In genomic region chr6:35736982-35737412, GRCh38 we compare ENCODE assay signal across 8 cellular contexts. TPM values are rescaled to one million over a fixed set of nuclear protein-coding genes. Genes with fewer than 3 reads are reported as not detected.
A peak's percentile ranks its signal among the peaks of the same experiment; 100 is the strongest.
DNase-seq lines count a peak whose midpoint lies in the region; ATAC-seq, FAIRE-seq and TF ChIP-seq lines count a peak whose summit lies in the region.

A gene with protein sequence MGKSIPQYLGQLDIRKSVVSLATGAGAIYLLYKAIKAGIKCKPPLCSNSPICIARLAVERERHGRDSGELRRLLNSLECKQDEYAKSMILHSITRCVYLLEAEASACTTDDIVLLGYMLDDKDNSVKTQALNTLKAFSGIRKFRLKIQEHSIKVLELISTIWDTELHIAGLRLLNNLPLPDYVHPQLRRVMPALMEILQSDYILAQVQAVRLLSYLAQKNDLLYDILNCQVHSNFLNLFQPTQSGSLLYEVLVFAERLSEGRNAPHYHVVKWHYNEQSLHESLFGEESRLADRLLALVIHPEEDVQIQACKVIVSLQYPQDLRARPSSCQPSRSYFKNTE (plus strand): TSS chr6:35737032. CDS start chr6:35737109, 77 bp downstream.

- H3K4me3 Mint-ChIP-seq in progenitor cell of endocrine pancreas (ENCODE audit: low read depth), result no peak within 1 kb of the TSS

- in situ Hi-C loops in GM12878 (cut with MboI), result loop anchor here (5.0 kb wide), 2 partner anchors 155 to 215 kb away; no protein-coding TSS in a partner anchor

- no peak for TF ChIP-seq EP300 in GM12878 (IDR thresholded peaks at IDR 0.05; ENCODE audit: borderline replicate concordance in 1 of 2, control insufficient read depth in 1 of 2, low read depth in 2 of 2, low read length in 2 of 2)

- peaks cover 4% of the 10 kb centered on the region for H3K27me3 Mint-ChIP-seq in progenitor cell of endocrine pancreas

- H2AFZ ChIP-seq in KMS-11 (ENCODE audit: low read depth), result peak within 1 kb of the TSS; percentile 71
- H2AFZ ChIP-seq in GM12878 (ENCODE audit: control insufficient read depth, low read depth, low read length), result peak within 1 kb of the TSS; percentile 29

- TF ChIP-seq CTCF in KMS-11 (conservative IDR thresholded peaks at IDR 0.05; ENCODE audit: low read depth, low read length), result no peak
- no peak for TF ChIP-seq CTCF in GM12878 (IDR thresholded peaks at IDR 0.05 in 2 of 3, conservative IDR thresholded peaks at IDR 0.05 in 1 of 3; ENCODE audit: control insufficient read depth in 2 of 3, extremely low read depth in 1 of 3, insufficient read depth in 1 of 3, low read depth in 3 of 3, low read length in 3 of 3)
- no peak for TF ChIP-seq CTCF in progenitor cell of endocrine pancreas (IDR thresholded peaks at IDR 0.05; ENCODE audit: unreplicated experiment)
- no peak for TF ChIP-seq CTCF in foreskin fibroblast (IDR thresholded peaks at IDR 0.05; ENCODE audit: low read depth, low read length)

- no peaks in the 10 kb centered on the region for H3K27me3 ChIP-seq in KMS-11 (ENCODE audit: insufficient read depth, low read depth)
- H3K27me3 ChIP-seq in GM12878 (replicated peaks in 1 of 2; ENCODE audit: control insufficient read depth in 2 of 2, insufficient read depth in 2 of 2, low read length in 1 of 2), result no peaks in the 10 kb centered on the region

- no peak within 1 kb of the TSS for H3K9ac ChIP-seq in KMS-11
- no peak within 1 kb of the TSS for H3K9ac ChIP-seq in GM12878 (ENCODE audit: control insufficient read depth, insufficient read depth, low read length)

- peak within 1 kb of the TSS; percentile 1; the same call in 1 of the 2 replicates for H3K4me2 ChIP-seq in KMS-11
- H3K4me2 ChIP-seq in GM12878 (ENCODE audit: control insufficient read depth, insufficient read depth), result no peak within 1 kb of the TSS

- H3K36me3 ChIP-seq in KMS-11 (ENCODE audit: insufficient read depth), result no peaks in the 10 kb centered on the region
- no peaks in the 10 kb centered on the region for H3K36me3 ChIP-seq in GM12878 (ENCODE audit: control insufficient read depth in 2 of 2, insufficient read depth in 2 of 2, low read length in 1 of 2)

- no peak for FAIRE-seq in GM12878 (lab: Jason Lieb, UNC)

- peak; percentile 51 for DNase-seq in DMS 273 (lab: John Stamatoyannopoulos, UW; ENCODE audit: unreplicated experiment)
- DNase-seq in DMS 273 treated with DMSO at 0.1 percent for 48 hours (lab: John Stamatoyannopoulos, UW), result no peak
- no peak for DNase-seq in GM12878 (ENCODE audit: low read depth, low spot score)
- DNase-seq in progenitor cell of endocrine pancreas (ENCODE audit: low spot score, unreplicated experiment), result no peak
- no peak for DNase-seq in stimulated activated CD4-positive, alpha-beta T cell treated with anti-CD3 and anti-CD28 coated beads, Interleukin-4, amount 100 ng/mL, for 4 hours
- no peak for DNase-seq in foreskin fibroblast
- no peak for DNase-seq in NCI-H1694 treated with DMSO at 0.1 percent for 48 hours (lab: John Stamatoyannopoulos, UW)

- H4K20me1 ChIP-seq in KMS-11 (ENCODE audit: insufficient read depth) (no peaks in the 10 kb centered on the region), GM12878 (ENCODE audit: control insufficient read depth, insufficient read depth) (no peaks in the 10 kb centered on the region)

- intact Hi-C loops in GM12878 (cut with micrococcal nuclease; ENCODE audit: unreplicated experiment), result loop anchor here (1.0 to 10.0 kb wide), 5 partner anchors 50 to 392 kb away; partner anchors contain the start of gene PPARD

- no peaks in the 10 kb centered on the region for H3K9me3 ChIP-seq in GM12878 (replicated peaks; ENCODE audit: control insufficient read depth, insufficient read depth, low read length)

- RAD21 ChIA-PET in GM12878 (lab: Charles Lee; ENCODE audit: unreplicated experiment), result interaction anchor here (0.5 to 5.3 kb wide), 47 partner anchors 9 to 439 kb away, joined by 3 to 91 read pairs (median 5); partner anchors contain the start of genes DEF6 and FANCE

- no peaks in the 10 kb centered on the region for H3K36me3 Mint-ChIP-seq in progenitor cell of endocrine pancreas (ENCODE audit: insufficient read depth)

- TF ChIP-seq POLR2A in GM12878 (IDR thresholded peaks at IDR 0.05; ENCODE audit: low read depth, low read length), result no peak

- 11% methylated on average over 10 of the region's 10 CpGs for WGBS in GM12878 (ENCODE audit: insufficient coverage, insufficient replicate concordance, low lambda C conversion rate, missing lambda C conversion rate)

- POLR2A ChIA-PET in GM12878 (lab: Charles Lee), result interaction anchor here (0.6 to 1.5 kb wide), 6 partner anchors 16 to 146 kb away, joined by 3 to 6 read pairs (median 3); no protein-coding TSS in a partner anchor

- CTCF ChIA-PET in GM12878 (lab: Yijun Ruan, JAX), result interaction anchor here (0.5 to 9.7 kb wide), 65 partner anchors 10 to 443 kb away, joined by 3 to 374 read pairs (median 5); partner anchors contain the start of genes DEF6 and FKBP5

- no peaks in the 10 kb centered on the region for H3K79me2 ChIP-seq in KMS-11 (ENCODE audit: insufficient read depth, low read depth)
- H3K79me2 ChIP-seq in GM12878 (ENCODE audit: control insufficient read depth, insufficient read depth, low read length), result no peaks in the 10 kb centered on the region; the same call in 1 of the 2 replicates

- ATAC-seq in GM12878, result peak; percentile 5; the same call in 1 of the 3 replicates

- H3K9me3 Mint-ChIP-seq in progenitor cell of endocrine pancreas (ENCODE audit: low read depth), result no peaks in the 10 kb centered on the region

- H3K4me1 ChIP-seq in KMS-11 (ENCODE audit: low read depth, poor library complexity, severe bottlenecking), result peaks cover 49% of the 10 kb centered on the region
- H3K4me1 ChIP-seq in GM12878 (ENCODE audit: control insufficient read depth, insufficient read depth, low read length), result peaks cover 10% of the 10 kb centered on the region

- H3K4me3 ChIP-seq in KMS-11 (IDR thresholded peaks at IDR 0.05; ENCODE audit: insufficient read depth, low read depth, low read length) (no peak within 1 kb of the TSS), GM12878 (no peak within 1 kb of the TSS), foreskin fibroblast (ENCODE audit: low read depth in 1 of 2, low read length in 2 of 2) (no peak within 1 kb of the TSS)

- no TSS peak for BruUV-seq in GM12878 (replicated peaks; lab: Mats Ljungman, UMichigan)

- peaks cover 13% of the 10 kb centered on the region for H3K4me1 Mint-ChIP-seq in progenitor cell of endocrine pancreas (ENCODE audit: low read depth)

- H3K27ac Mint-ChIP-seq in progenitor cell of endocrine pancreas, result peak within 1 kb of the TSS; percentile 70

- no peak for TF ChIP-seq RAD21 in GM12878 (IDR thresholded peaks at IDR 0.05; ENCODE audit: insufficient read depth, low read depth, low read length)

- H3K27ac ChIP-seq in KMS-11, result no peak within 1 kb of the TSS
- H3K27ac ChIP-seq in GM12878 (ENCODE audit: control insufficient read depth, insufficient read depth), result no peak within 1 kb of the TSS

- SMC1A ChIA-PET in GM12878 (lab: Charles Lee; ENCODE audit: uncharacterized antibody, unreplicated experiment), result interaction anchor here (0.6 to 6.2 kb wide), 43 partner anchors 9 to 1169 kb away, joined by 3 to 149 read pairs (median 4); partner anchors contain the start of gene RPL10A

TF ChIP-seq in GM12878, 131 proteins besides CTCF, POLR2A, EP300 and RAD21 (continues in another document):
- no peak for TF ChIP-seq PAX8 (IDR thresholded peaks at IDR 0.05)
- TF ChIP-seq ATF7 (IDR thresholded peaks at IDR 0.05; ENCODE audit: low read depth), result no peak
- TF ChIP-seq IKZF2 (IDR thresholded peaks at IDR 0.05), result no peak
- no peak for TF ChIP-seq SMARCA5 (IDR thresholded peaks at IDR 0.05)
- TF ChIP-seq KLF5 (IDR thresholded peaks at IDR 0.05; ENCODE audit: partially characterized antibody), result no peak
- TF ChIP-seq ETV6 (conservative IDR thresholded peaks at IDR 0.05 in 1 of 2, IDR thresholded peaks at IDR 0.05 in 1 of 2; ENCODE audit: borderline replicate concordance in 1 of 2, low read depth in 1 of 2), result no peak
- TF ChIP-seq NRF1 (conservative IDR thresholded peaks at IDR 0.05; ENCODE audit: low read depth, low read length), result no peak
- TF ChIP-seq ZZZ3 (IDR thresholded peaks at IDR 0.05; ENCODE audit: control insufficient read depth, insufficient read length, low read depth), result no peak

RNA-seq across cellular contexts. Expression of the gene that starts here (rescaled TPM):
- 0.77 and 0.88 TPM in 2 replicates for total RNA-seq in GM12878 (2013; cell fraction: nucleolus; rRNA removed)
- total RNA-seq in GM12878 (2014; rRNA removed) (0.45 and 0.49 TPM in 2 replicates), GM12878 (2014; rRNA removed; fragmentation: Illumina TruSeq; extraction: Trizol) (0.40 and 0.46 TPM in 2 replicates), GM12878 (2021) (0.56 and 1.0 TPM in 2 replicates), progenitor cell of endocrine pancreas (0.36 and 0.98 TPM in 2 replicates)
- 0.46 TPM for polyA plus RNA-seq in GM12878 (2011; ENCODE audit: low read depth)
- polyA plus RNA-seq in GM12878 (2011; rRNA removed) (0.72 and 1.6 TPM in 2 replicates), GM12878 (2014; fragmentation: Illumina TruSeq; extraction: Trizol) (0.76 and 0.90 TPM in 2 replicates), GM12878 (2014; fragmentation: Nextera tagmentation; extraction: Ambion mirVana) (1 to 10 TPM in 1 of 2 experiments, under 1 TPM in 1; 0.68 to 1.5 TPM), GM12878 (2014; rRNA removed) (1.2 TPM in 2 replicates), GM12878 (2016; fragmentation: Nextera tagmentation; extraction: Ambion mirVana) (under 1 TPM; 0.10 to 0.25 TPM)
- 1.6 and 1.7 TPM in 2 replicates for polyA plus RNA-seq in GM12878 (2011; cell fraction: cytosol; rRNA removed)
- polyA plus RNA-seq in GM12878 (2011; cell fraction: nucleus; rRNA removed), result 4.8 and 8.9 TPM in 2 replicates
- 0.54 and 0.91 TPM in 2 replicates for polyA plus RNA-seq in GM12878 (2012)
- 0.88 TPM in 1 of 2 replicates, not detected in the other for polyA minus RNA-seq in GM12878 (2011; rRNA and poly(A)+ RNA removed)
- not detected in 2 replicates for polyA minus RNA-seq in GM12878 (2011; cell fraction: cytosol; rRNA and poly(A)+ RNA removed)
- polyA minus RNA-seq in GM12878 (2011; cell fraction: nucleus; rRNA and poly(A)+ RNA removed), result 0.24 and 0.48 TPM in 2 replicates
